Comparison of ENCODE assay signal across 1 cellular context in genomic region chr15:90300988-90301715, GRCh38.
TF ChIP-seq lines count a peak whose summit lies in the region.

No MANE protein-coding gene starts in this region.

TF ChIP-seq in HEK293, 187 proteins besides CTCF, POLR2A, EP300 and RAD21 (continued from another document):
- TF ChIP-seq PRDM10 (tag by site-specific recombination; IDR thresholded peaks at IDR 0.05) (0 out of 2 replicates have a peak, but pooled peaks have one; percentile 37), ZNF202 (tag by site-specific recombination; IDR thresholded peaks at IDR 0.05; ENCODE audit: borderline replicate concordance) (0 out of 2 replicates have a peak, but pooled peaks have one; percentile 59), ZNF146 (tag by site-specific recombination; IDR thresholded peaks at IDR 0.05) (no peak), IKZF3 (tag by site-specific recombination; IDR thresholded peaks at IDR 0.05) (peak; percentile 83), FEZF1 (tag by site-specific recombination; IDR thresholded peaks at IDR 0.05) (no peak), ZNF629 (tag by site-specific recombination; IDR thresholded peaks at IDR 0.05) (no peak), ZNF335 (tag by site-specific recombination; conservative IDR thresholded peaks at IDR 0.05) (peak; percentile 25; the same call in 1 of the 2 replicates), TSHZ1 (tag by site-specific recombination; IDR thresholded peaks at IDR 0.05; ENCODE audit: borderline replicate concordance) (no peak), ZNF2 (tag by site-specific recombination; IDR thresholded peaks at IDR 0.05) (0 out of 2 replicates have a peak, but pooled peaks have one; percentile 29)
